19 cellular contexts compared by ENCODE assay signal in the genomic region with DNA sequence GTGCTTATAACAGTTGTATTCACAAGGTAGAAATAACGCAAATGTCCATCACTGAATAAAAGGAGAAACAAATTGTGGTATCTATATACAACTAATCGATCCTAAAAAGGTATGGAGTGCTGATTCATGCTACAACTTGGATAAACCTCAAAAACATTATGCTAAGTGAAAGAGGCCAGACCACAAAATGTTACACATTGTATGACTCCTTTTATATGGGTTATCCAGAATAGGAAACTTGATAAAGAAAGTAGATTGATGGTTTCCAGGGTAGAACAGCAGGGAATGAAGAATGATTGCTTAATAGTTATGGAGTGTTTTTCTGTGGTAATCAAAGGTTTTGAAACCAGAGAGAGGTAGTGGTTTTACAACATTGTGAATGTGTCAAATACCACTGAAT.
DNase-seq lines count a peak whose midpoint lies in the region; ATAC-seq and TF ChIP-seq lines count a peak whose summit lies in the region.
"Had no signal": no experiment of that assay in that cellular context is flagged by ENCODE, and none has a peak within 500 bp of the region (broad histone marks: within the 10 kb centered on the region; RNA-seq: fewer than 3 reads in every experiment).

No MANE protein-coding gene starts in this region.

- H3K79me2 ChIP-seq in KMS-11 (ENCODE audit: insufficient read depth, low read depth): no peaks in the 10 kb centered on the region

- DNase-seq in ELR (ENCODE audit: low read depth) (peak; percentile 64), amniotic epithelial cell (ENCODE audit: low read depth) (peak; percentile 91), iris pigment epithelial cell (ENCODE audit: low read depth) (peak; percentile 78), testis (no peak)
- DNase-seq: activated CD4-positive, alpha-beta memory T cell treated with anti-CD3 and anti-CD28 coated beads for 36 hours; activated naive CD4-positive, alpha-beta T cell treated with anti-CD3 and anti-CD28 coated beads for 36 hours; CD4-positive, alpha-beta T cell; GF-D8; KG1; left ventricle myocardium inferior; naive thymus-derived CD4-positive, alpha-beta T cell; NCI-H187; NCI-H526 treated with DMSO at 0.1 percent for 48 hours; retina; stimulated activated CD4-positive, alpha-beta T cell treated with anti-CD3 and anti-CD28 coated beads, Interleukin-4, amount 100 ng/mL, for 24 hours; T1000 had no signal

- 93 to 94% methylated on average over 2 of the region's 2 CpGs for WGBS in testis, 2 donors

- intact Hi-C loops in testis (cut with DNase I; ENCODE audit: low total_unique reads): no loop called here

- H3K9me3 ChIP-seq in testis: no peaks in the 10 kb centered on the region
- H3K9me3 ChIP-seq: left ventricle myocardium inferior had no signal

- H3K9ac ChIP-seq in KMS-11: no peak overlapping the region

- H2AFZ ChIP-seq in KMS-11 (ENCODE audit: low read depth): no peak overlapping the region

- H3K4me1 ChIP-seq in KMS-11 (ENCODE audit: low read depth, poor library complexity, severe bottlenecking) (peaks cover 33% of the 10 kb centered on the region), testis (no peaks in the 10 kb centered on the region)

- H3K27me3 ChIP-seq in KMS-11 (ENCODE audit: insufficient read depth, low read depth): no peaks in the 10 kb centered on the region
- no peaks in the 10 kb centered on the region for H3K27me3 ChIP-seq in testis

- TF ChIP-seq POLR2A in testis (IDR thresholded peaks at IDR 0.05): no peak

- no peaks in the 10 kb centered on the region for H4K20me1 ChIP-seq in KMS-11 (ENCODE audit: insufficient read depth)

- H3K4me3 ChIP-seq in KMS-11 (IDR thresholded peaks at IDR 0.05; ENCODE audit: insufficient read depth, low read depth, low read length) (no peak overlapping the region), testis (no peak overlapping the region)
- H3K4me3 ChIP-seq: left ventricle myocardium inferior had no signal

- H3K27ac ChIP-seq in KMS-11: no peak overlapping the region
- H3K27ac ChIP-seq in testis: no peak overlapping the region
- H3K27ac ChIP-seq: left ventricle myocardium inferior had no signal

- ATAC-seq in GM21447 (IDR thresholded peaks at IDR 0.05; ENCODE audit: unreplicated experiment): no peak
- ATAC-seq in HG03565 (IDR thresholded peaks at IDR 0.05; ENCODE audit: unreplicated experiment): no peak
- ATAC-seq: naive thymus-derived CD4-positive, alpha-beta T cell had no signal

- H3K36me3 ChIP-seq in KMS-11 (ENCODE audit: insufficient read depth): no peaks in the 10 kb centered on the region
- H3K36me3 ChIP-seq in testis (ENCODE audit: low read depth, missing control alignments): no peaks in the 10 kb centered on the region
- H3K36me3 ChIP-seq: left ventricle myocardium inferior had no signal

- no peak for TF ChIP-seq CTCF in KMS-11 (conservative IDR thresholded peaks at IDR 0.05; ENCODE audit: low read depth, low read length)
- TF ChIP-seq CTCF in testis (IDR thresholded peaks at IDR 0.05): no peak

- H3K4me2 ChIP-seq in KMS-11: peak overlapping the region; percentile 72
